In the genomic region with DNA sequence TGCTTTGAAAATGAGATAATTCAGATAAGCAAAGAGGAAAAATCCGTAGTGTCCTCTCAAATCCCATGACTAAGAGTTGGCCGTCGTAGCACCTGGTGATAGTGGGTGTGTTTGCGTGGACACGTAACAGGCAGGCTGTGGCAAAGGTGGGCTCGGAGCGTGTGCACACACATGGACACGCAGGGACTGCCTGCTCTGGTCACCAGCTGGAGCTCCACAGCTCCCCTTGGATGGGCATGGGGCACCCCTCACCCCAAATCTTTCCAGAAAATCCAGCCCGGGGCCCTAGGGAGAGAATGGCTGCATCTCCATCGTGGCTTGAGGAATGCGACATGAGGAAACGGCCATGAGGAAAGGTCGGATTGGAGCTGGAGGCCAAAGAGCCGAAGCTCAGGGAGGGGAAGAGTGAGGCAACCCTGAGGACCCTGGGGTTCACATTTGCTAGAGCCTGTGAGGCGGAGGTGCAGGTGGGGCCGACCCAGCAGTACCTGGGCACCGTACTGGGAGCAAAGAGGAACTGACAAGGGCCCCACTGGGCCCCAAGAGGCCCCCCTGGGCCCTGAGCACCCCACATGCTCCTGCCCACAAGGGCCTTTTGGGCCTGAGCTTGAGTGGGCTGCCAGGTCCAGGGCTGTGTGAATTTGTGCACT, we compare ENCODE assay signal across 19 cellular contexts. TPM values are rescaled to one million over a fixed set of nuclear protein-coding genes. Genes with fewer than 3 reads are reported as not detected.
A peak's percentile ranks its signal among the peaks of the same experiment; 100 is the strongest.
DNase-seq lines count a peak whose midpoint lies in the region; ATAC-seq, FAIRE-seq and TF ChIP-seq lines count a peak whose summit lies in the region.
"Had no signal": no experiment of that assay in that cellular context is flagged by ENCODE, and none has a peak within 500 bp of the region (broad histone marks: within the 10 kb centered on the region; RNA-seq: fewer than 3 reads in every experiment).

No MANE protein-coding gene starts in this region.

- H2AFZ ChIP-seq in IMR-90 (replicated peaks; ENCODE audit: low read length, poor library complexity), result peak overlapping the region; percentile 44

- no peak overlapping the region for H3K14ac ChIP-seq in IMR-90 (replicated peaks; ENCODE audit: low read depth, low read length)

- no peak overlapping the region for H2AK9ac ChIP-seq in IMR-90 (replicated peaks; ENCODE audit: low read depth, low read length, poor library complexity)

- no peak overlapping the region for H4K8ac ChIP-seq in IMR-90 (ENCODE audit: low read depth in 2 of 2, low read length in 2 of 2)

- H3K9me1 ChIP-seq in IMR-90 (ENCODE audit: insufficient read depth, low read length), result no peaks in the 10 kb centered on the region

- in situ Hi-C loops in IMR-90 (cut with MboI; ENCODE audit: low sequenced_read_pairs), result no loop called here

- H3K27me3 ChIP-seq in IMR-90 (ENCODE audit: control insufficient read depth, insufficient read depth, low read length) (peaks cover 14% of the 10 kb centered on the region; the same call in 1 of the 2 replicates), upper lobe of right lung (no peaks in the 10 kb centered on the region), testis (no peaks in the 10 kb centered on the region)
- H3K27me3 ChIP-seq: BE2C had no signal

- H3K27me3 Mint-ChIP-seq in WTC11 (ENCODE audit: low read depth), result no peaks in the 10 kb centered on the region; the same call in 1 of the 2 replicates

- dilution Hi-C loops in IMR-90 (cut with HindIII; ENCODE audit: low sequenced_read_pairs, unreplicated experiment), result no loop called here

- WGBS in IMR-90 (ENCODE audit: extremely low coverage in 2 of 2, insufficient read length in 1 of 2), 2 experiments, result 68% methylated on average over 7 of the region's 17 CpGs; no CpG with 5 or more reads in 1 of the 2 experiments
- 81 to 85% methylated on average over 17 of the region's 17 CpGs for WGBS in testis, 2 donors

- TF ChIP-seq CTCF in IMR-90 (conservative IDR thresholded peaks at IDR 0.05; ENCODE audit: low read depth, low read length) (no peak), WTC11 (IDR thresholded peaks at IDR 0.05) (no peak), kidney (IDR thresholded peaks at IDR 0.05; ENCODE audit: borderline replicate concordance, extremely low read depth, insufficient read depth) (no peak), upper lobe of right lung (IDR thresholded peaks at IDR 0.05) (no peak), testis (IDR thresholded peaks at IDR 0.05) (no peak)

- no peak overlapping the region for H2BK15ac ChIP-seq in IMR-90 (ENCODE audit: low read depth, low read length)

- H2AK5ac ChIP-seq in IMR-90 (ENCODE audit: low read depth, low read length), result no peak overlapping the region

- no peak for TF ChIP-seq RAD21 in IMR-90 (IDR thresholded peaks at IDR 0.05; ENCODE audit: low read length)

- H3K9ac ChIP-seq in IMR-90 (ENCODE audit: low read depth, low read length), result no peak overlapping the region
- no peak overlapping the region for H3K9ac ChIP-seq in kidney (ENCODE audit: low read length in 2 of 2)

- H3K9me3 ChIP-seq in IMR-90 (ENCODE audit: control insufficient read depth, insufficient read depth, low read length), result no peaks in the 10 kb centered on the region
- no peaks in the 10 kb centered on the region for H3K9me3 ChIP-seq in kidney (ENCODE audit: control insufficient read depth in 1 of 2, low read length in 2 of 2)
- H3K9me3 ChIP-seq in upper lobe of right lung, result no peaks in the 10 kb centered on the region
- no peaks in the 10 kb centered on the region for H3K9me3 ChIP-seq in testis
- H3K9me3 ChIP-seq: BE2C had no signal

- 0 out of 2 replicates have a peak overlapping the region, but pooled peaks have one; percentile 68 for H3K27ac Mint-ChIP-seq in WTC11
- H3K27ac Mint-ChIP-seq: IgD-negative memory B cell had no signal

- H3K27ac ChIP-seq in IMR-90 (ENCODE audit: insufficient read depth, low read length), result no peak overlapping the region
- H3K27ac ChIP-seq in kidney (ENCODE audit: low read depth in 2 of 2, low read length in 2 of 2), result no peak overlapping the region
- no peak overlapping the region for H3K27ac ChIP-seq in upper lobe of right lung
- no peak overlapping the region for H3K27ac ChIP-seq in testis
- H3K27ac ChIP-seq: SK-N-MC had no signal

- intact Hi-C loops in IMR-90 (cut with micrococcal nuclease) (no loop called here), kidney (cut with DNase I) (no loop called here), upper lobe of right lung (cut with DNase I) (no loop called here), testis (cut with DNase I; ENCODE audit: low total_unique reads) (no loop called here)

- no peak for ATAC-seq in IMR-90 (ENCODE audit: low read depth)
- no peak for ATAC-seq in WTC11
- ATAC-seq in upper lobe of right lung, result no peak

- no peaks in the 10 kb centered on the region for H3K9me3 Mint-ChIP-seq in WTC11
- H3K9me3 Mint-ChIP-seq: IgD-negative memory B cell had no signal

- no peak overlapping the region for H3K23ac ChIP-seq in IMR-90 (ENCODE audit: low read depth, low read length)

- no peak for DNase-seq in IMR-90
- DNase-seq in WTC11 (ENCODE audit: low spot score), result no peak
- peak; percentile 40 for DNase-seq in kidney
- peak; percentile 55 for DNase-seq in upper lobe of right lung
- no peak for DNase-seq in testis
- no peak for DNase-seq in NCI-H1105 treated with DMSO at 0.1 percent for 48 hours (lab: John Stamatoyannopoulos, UW)
- no peak for DNase-seq in stimulated activated CD4-positive, alpha-beta T cell treated with anti-CD3 and anti-CD28 coated beads, Interleukin-15, amount 100 ng/mL, for 24 hours
- DNase-seq: BE2C, EL, GF-D8, MV-4-11, NCI-H1694, NCI-H2081 treated with DMSO at 0.1 percent for 48 hours, NCI-H446, NCI-H526, OCI-M1 had no signal

- no peak overlapping the region for H3K56ac ChIP-seq in IMR-90 (ENCODE audit: extremely low read depth, insufficient read depth, low read length)

- H3K4me3 ChIP-seq in IMR-90 (ENCODE audit: insufficient read depth, low read depth, low read length), result no peak overlapping the region
- H3K4me3 ChIP-seq in kidney (ENCODE audit: low read length in 2 of 2), result no peak overlapping the region
- H3K4me3 ChIP-seq in upper lobe of right lung, result no peak overlapping the region
- no peak overlapping the region for H3K4me3 ChIP-seq in testis
- H3K4me3 ChIP-seq: SK-N-MC had no signal

- FAIRE-seq in kidney (lab: Jason Lieb, UNC), result no peak
- FAIRE-seq: D721Med had no signal

- H2BK5ac ChIP-seq in IMR-90 (ENCODE audit: low read depth, low read length, poor library complexity, severe bottlenecking), result no peak overlapping the region

- no peaks in the 10 kb centered on the region for H3K4me1 ChIP-seq in IMR-90 (ENCODE audit: control insufficient read depth, insufficient read depth, low read length)
- H3K4me1 ChIP-seq in kidney (ENCODE audit: control insufficient read depth in 1 of 2, insufficient read depth in 1 of 2, low read depth in 1 of 2, low read length in 2 of 2), result no peaks in the 10 kb centered on the region
- no peaks in the 10 kb centered on the region for H3K4me1 ChIP-seq in upper lobe of right lung
- H3K4me1 ChIP-seq in testis, result no peaks in the 10 kb centered on the region

- no peak overlapping the region for H4K91ac ChIP-seq in IMR-90 (ENCODE audit: insufficient read depth, low read depth, low read length)

- H4K20me1 ChIP-seq in IMR-90 (ENCODE audit: insufficient read depth, low read length), result no peaks in the 10 kb centered on the region

- no peak overlapping the region for H3K4ac ChIP-seq in IMR-90 (ENCODE audit: low read depth, low read length)

- no peaks in the 10 kb centered on the region for H3K36me3 Mint-ChIP-seq in WTC11

- BruUV-seq in IMR-90 (replicated peaks; lab: Mats Ljungman, UMichigan), result no TSS peak

- H3K4me2 ChIP-seq in IMR-90 (ENCODE audit: low read depth, low read length), result no peak overlapping the region

- POLR2A ChIA-PET in IMR-90 (lab: Charles Lee; ENCODE audit: unreplicated experiment) (no interaction called here), WTC11 (lab: Charles Lee) (interaction anchor here (0.6 kb wide), 3 partner anchors 13 to 203 kb away, joined by 3 read pairs; no protein-coding TSS in a partner anchor)

- no peak overlapping the region for H2BK120ac ChIP-seq in IMR-90 (ENCODE audit: low read depth, low read length)

- no peak overlapping the region for H4K5ac ChIP-seq in IMR-90 (ENCODE audit: low read depth, low read length)

- H3K4me1 Mint-ChIP-seq in WTC11, result peaks cover 9% of the 10 kb centered on the region

- no peaks in the 10 kb centered on the region for H3K79me1 ChIP-seq in IMR-90 (ENCODE audit: low read depth in 1 of 2, low read length in 2 of 2)

- H3K18ac ChIP-seq in IMR-90 (ENCODE audit: low read depth, low read length), result no peak overlapping the region

- no peak for TF ChIP-seq POLR2A in IMR-90 (IDR thresholded peaks at IDR 0.05; ENCODE audit: low read depth, low read length)
- no peak for TF ChIP-seq POLR2A in testis (IDR thresholded peaks at IDR 0.05)

- no peak overlapping the region for H2BK20ac ChIP-seq in IMR-90 (ENCODE audit: low read depth, low read length)

- H3K36me3 ChIP-seq in IMR-90 (ENCODE audit: control insufficient read depth, insufficient read depth, low read length) (no peaks in the 10 kb centered on the region), kidney (ENCODE audit: control insufficient read depth in 1 of 2, insufficient read depth in 2 of 2, low read length in 2 of 2) (no peaks in the 10 kb centered on the region), upper lobe of right lung (no peaks in the 10 kb centered on the region), testis (ENCODE audit: low read depth, missing control alignments) (no peaks in the 10 kb centered on the region)
- H3K36me3 ChIP-seq: BE2C had no signal

- H3K4me3 Mint-ChIP-seq in WTC11, result no peak overlapping the region
- H3K4me3 Mint-ChIP-seq: IgD-negative memory B cell had no signal

- CTCF ChIA-PET in IMR-90 (lab: Yijun Ruan, JAX) (no interaction called here), WTC11 (lab: Charles Lee) (no interaction called here)

TF ChIP-seq in IMR-90, 13 proteins besides CTCF, POLR2A, EP300 and RAD21:
- TF ChIP-seq MAFK (IDR thresholded peaks at IDR 0.05; ENCODE audit: low read depth, low read length), result no peak

TF ChIP-seq in WTC11, 78 proteins besides CTCF, POLR2A, EP300 and RAD21 (continues in another document):
- TF ChIP-seq EMX1 (CRISPR knock-in tag; IDR thresholded peaks at IDR 0.05) (no peak), MXD4 (CRISPR knock-in tag; IDR thresholded peaks at IDR 0.05; ENCODE audit: borderline replicate concordance) (no peak), ATF1 (CRISPR knock-in tag; IDR thresholded peaks at IDR 0.05) (no peak), SOX15 (CRISPR knock-in tag; IDR thresholded peaks at IDR 0.05) (no peak)

RNA-seq across cellular contexts. Expression of a gene that starts 51.6 kb away (rescaled TPM):
- total RNA-seq in IMR-90 (2012; rRNA removed) (not detected in 2 replicates), WTC11 (2021) (0.73 to 0.94 TPM (median 0.87 TPM) in 3 replicates), kidney (0.09 TPM), upper lobe of right lung (2.8 TPM), testis (10 to 100 TPM; 38.5 to 57.6 TPM)
- polyA plus RNA-seq in IMR-90 (2012; rRNA removed) (not detected in 2 replicates), kidney (ENCODE audit: insufficient read depth, low read depth, low replicate concordance) (0.17 TPM), testis (ENCODE audit: insufficient read depth, low read depth, low replicate concordance) (93.1 TPM)
- polyA plus RNA-seq in IMR-90 (2012; cell fraction: cytosol; rRNA removed), result not detected in 2 replicates
- not detected in 2 replicates for polyA plus RNA-seq in IMR-90 (2012; cell fraction: nucleus; rRNA removed; ENCODE audit: low replicate concordance)

Comparison
In these comparisons a context has a peak if more than half of its experiments do, and no peak if none do; other contexts are left out.
1. DNase-seq: peak in kidney (single experiment) and upper lobe of right lung (single experiment); none in IMR-90 (single experiment), WTC11 (single experiment), testis (single experiment), NCI-H1105 treated with DMSO at 0.1 percent for 48 hours (single experiment) and stimulated activated CD4-positive, alpha-beta T cell treated with anti-CD3 and anti-CD28 coated beads, Interleukin-15, amount 100 ng/mL, for 24 hours (single experiment).
2. RNA of a gene that starts 51.6 kb away (total RNA-seq): 38.5 to 57.6 TPM in testis; 2.8 TPM in upper lobe of right lung (single experiment), 0.73 to 0.94 TPM in WTC11, 0.09 TPM in kidney (single experiment) and not detected in IMR-90; every median in the first group is over 10 times any median in the second.